ENCODE assay signal across 1 cellular context in genomic region chr17:38619451-38619795, GRCh38.
TF ChIP-seq lines count a peak whose summit lies in the region.

No MANE protein-coding gene starts in this region.

TF ChIP-seq in H1, 55 proteins besides CTCF, POLR2A, EP300 and RAD21:
- TF ChIP-seq SRF (IDR thresholded peaks at IDR 0.05; ENCODE audit: low read depth, low read length) (no peak), E2F6 (IDR thresholded peaks at IDR 0.05) (no peak), BRCA1 (IDR thresholded peaks at IDR 0.05; ENCODE audit: low read depth, low read length) (no peak), JUND (IDR thresholded peaks at IDR 0.05; ENCODE audit: low read length) (no peak), GTF2F1 (IDR thresholded peaks at IDR 0.05; ENCODE audit: borderline replicate concordance, low read depth, low read length) (no peak), CREB1 (IDR thresholded peaks at IDR 0.05) (no peak), SIX5 (IDR thresholded peaks at IDR 0.05; ENCODE audit: low read depth, low read length) (no peak), EZH2 (IDR thresholded peaks at IDR 0.05; ENCODE audit: low read depth, low read length, severe bottlenecking) (no peak), RXRA (IDR thresholded peaks at IDR 0.05; ENCODE audit: insufficient read depth, low read depth, low read length) (no peak), TAF1 (IDR thresholded peaks at IDR 0.05; ENCODE audit: low read depth, low read length) (no peak), HDAC2 (IDR thresholded peaks at IDR 0.05; ENCODE audit: borderline replicate concordance in 1 of 2, low read depth in 2 of 2, low read length in 2 of 2) (no peak), CTBP2 (IDR thresholded peaks at IDR 0.05; ENCODE audit: borderline replicate concordance, insufficient read depth, insufficient read length, low read length) (no peak), RFX5 (IDR thresholded peaks at IDR 0.05; ENCODE audit: borderline replicate concordance, low read depth, low read length) (no peak), POU5F1 (IDR thresholded peaks at IDR 0.05; ENCODE audit: low read depth, low read length) (no peak)
TF ChIP-seq in H1: peak in this region for 0.
